In genomic region chr20:62301773-62302340, GRCh38 we compare ENCODE assay signal across 7 cellular contexts. TPM values are rescaled to one million over a fixed set of nuclear protein-coding genes. Genes with fewer than 3 reads are reported as not detected.
DNase-seq lines count a peak whose midpoint lies in the region; ATAC-seq, FAIRE-seq and TF ChIP-seq lines count a peak whose summit lies in the region.

No MANE protein-coding gene starts in this region.

- H3K9me3 ChIP-seq in WERI-Rb-1 (ENCODE audit: severe bottlenecking) = no peaks in the 10 kb centered on the region
- H3K9me3 ChIP-seq in breast epithelium = no peaks in the 10 kb centered on the region
- H3K9me3 ChIP-seq in small intestine (ENCODE audit: control insufficient read depth, low read depth) = no peaks in the 10 kb centered on the region

- peaks cover 32% of the 10 kb centered on the region for H3K36me3 ChIP-seq in WERI-Rb-1
- no peaks in the 10 kb centered on the region for H3K36me3 ChIP-seq in breast epithelium
- peaks cover 4 to 8% of the 10 kb centered on the region in 2 donors for H3K36me3 ChIP-seq in small intestine (ENCODE audit: control insufficient read depth in 2 of 2, insufficient read depth in 2 of 2, low read length in 2 of 2)

- DNase-seq in NCI-H2196 treated with DMSO at 0.1 percent for 48 hours (lab: John Stamatoyannopoulos, UW; ENCODE audit: unreplicated experiment) = peak; percentile 88
- peak; percentile 94 for DNase-seq in WERI-Rb-1
- DNase-seq in breast epithelium (ENCODE audit: low spot score in 2 of 2) = peak; percentile 91 to 92
- DNase-seq in iPS-NIHi7 (ENCODE audit: extremely low spot score) = peak; percentile 93
- peak; percentile 92 for DNase-seq in small intestine

- H3K4me1 ChIP-seq in breast epithelium (peaks cover 6 to 14% of the 10 kb centered on the region in 2 donors), small intestine (ENCODE audit: control insufficient read depth in 2 of 2, insufficient read depth in 1 of 2, low read depth in 1 of 2, low read length in 1 of 2) (peaks cover 2 to 12% of the 10 kb centered on the region in 2 donors)

- H3K27ac ChIP-seq in WERI-Rb-1 = peak overlapping the region; percentile 92
- peak overlapping the region; percentile 99 for H3K27ac ChIP-seq in breast epithelium
- H3K27ac ChIP-seq in small intestine (ENCODE audit: low read depth in 1 of 2, low read length in 1 of 2) = peak overlapping the region; percentile 94 to 97

- no peaks in the 10 kb centered on the region for H3K27me3 ChIP-seq in WERI-Rb-1 (ENCODE audit: insufficient read depth, low read depth, severe bottlenecking)
- H3K27me3 ChIP-seq in breast epithelium = no peaks in the 10 kb centered on the region
- H3K27me3 ChIP-seq in small intestine (ENCODE audit: control insufficient read depth in 2 of 2, insufficient read depth in 2 of 2, low read length in 2 of 2) = no peaks in the 10 kb centered on the region

- TF ChIP-seq POLR2A in breast epithelium (IDR thresholded peaks at IDR 0.05) = no peak

- peak; percentile 87 for TF ChIP-seq CTCF in WERI-Rb-1 (IDR thresholded peaks at IDR 0.05; ENCODE audit: low read depth, low read length)
- TF ChIP-seq CTCF in breast epithelium (IDR thresholded peaks at IDR 0.05) = peak; percentile 88 to 94 (median 91)

- ATAC-seq in GM18520 (IDR thresholded peaks at IDR 0.05; ENCODE audit: unreplicated experiment) (peak; percentile 25), HG03108 (IDR thresholded peaks at IDR 0.05; ENCODE audit: unreplicated experiment) (peak; percentile 40)

- H3K4me3 ChIP-seq in WERI-Rb-1 (ENCODE audit: low read depth, low read length) = peak overlapping the region; percentile 69
- peak overlapping the region; percentile 80 to 98 (median 86) for H3K4me3 ChIP-seq in breast epithelium
- H3K4me3 ChIP-seq in small intestine (ENCODE audit: low read depth in 1 of 2, low read length in 2 of 2) = peak overlapping the region; percentile 37 to 82

- no peak for FAIRE-seq in small intestine (lab: Jason Lieb, UNC)

- WGBS in small intestine, 3 donors = 0 to 2% (median 1%) methylated on average over 20 to 24 of the region's 24 CpGs

- intact Hi-C loops in breast epithelium (cut with DNase I; ENCODE audit: low total_unique reads) = loop anchor here (5.0 kb wide), 1 partner anchor 85 kb away; the partner anchor contains the start of gene RPS21

RNA-seq across cellular contexts. Expression of gene ADRM1, which starts 0.9 kb away (rescaled TPM):
- 100 to 1,000 TPM in 2 of 3 donors, 10 to 100 TPM in 1; 80.2 to 131 (median 105) TPM for total RNA-seq in breast epithelium
- 10 to 100 TPM; 86.3 to 93.4 (median 90.2) TPM for polyA plus RNA-seq in small intestine

Comparison
In these comparisons a context has a peak if more than half of its experiments do, and no peak if none do; other contexts are left out.
1. Peak in every context shown above with its lines: DNase-seq, ATAC-seq, H3K4me3 ChIP-seq and H3K27ac ChIP-seq.